ENCODE assay signal across 8 cellular contexts in the genomic region with DNA sequence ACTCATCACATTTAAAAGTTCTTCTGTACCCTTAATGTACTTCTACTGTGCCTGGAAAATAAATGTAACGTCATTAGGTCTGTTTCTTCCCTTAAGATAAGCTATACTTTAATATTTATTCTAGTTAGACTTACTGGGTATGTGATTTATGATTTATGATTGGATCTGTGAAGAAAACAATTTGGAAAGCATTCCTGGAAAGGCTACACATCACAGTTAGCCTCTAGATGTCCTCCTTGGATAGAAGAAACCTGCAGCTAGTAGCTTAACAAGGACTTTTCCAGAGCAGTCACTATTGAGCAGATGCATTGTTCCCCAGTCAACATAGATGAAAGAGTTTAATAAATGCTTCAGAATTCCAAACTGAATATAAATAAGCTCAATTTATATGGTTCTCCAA. TPM values are rescaled to one million over a fixed set of nuclear protein-coding genes. Genes with fewer than 3 reads are reported as not detected.
A peak's percentile ranks its signal among the peaks of the same experiment; 100 is the strongest.
DNase-seq lines count a peak whose midpoint lies in the region; ATAC-seq and TF ChIP-seq lines count a peak whose summit lies in the region.

No MANE protein-coding gene starts in this region.

- H3K4me3 ChIP-seq in brain microvascular endothelial cell (ENCODE audit: low read depth, low read length) (no peak overlapping the region), lung (no peak overlapping the region), spleen (no peak overlapping the region)

- TF ChIP-seq POLR2A in spleen (IDR thresholded peaks at IDR 0.05), result no peak

- intact Hi-C loops in spleen (cut with DNase I; ENCODE audit: low total_unique reads), result no loop called here

- H3K27ac ChIP-seq in brain microvascular endothelial cell, result no peak overlapping the region
- no peak overlapping the region for H3K27ac ChIP-seq in lung (ENCODE audit: low read depth in 1 of 2, low read length in 1 of 2)
- no peak overlapping the region for H3K27ac ChIP-seq in spleen

- TF ChIP-seq CTCF in LNCAP (IDR thresholded peaks at IDR 0.05) (peak; percentile 83), brain microvascular endothelial cell (IDR thresholded peaks at IDR 0.05; ENCODE audit: low read depth, low read length, missing control alignments) (peak; percentile 56), lung (IDR thresholded peaks at IDR 0.05; ENCODE audit: control extremely low read depth, extremely low read depth) (peak; percentile 28), spleen (IDR thresholded peaks at IDR 0.05 in 8 of 11, conservative IDR thresholded peaks at IDR 0.05 in 3 of 11) (peak in 4 of 11 experiments; percentile 19 to 48 (median 26))

- H3K36me3 ChIP-seq in brain microvascular endothelial cell (replicated peaks) (no peaks in the 10 kb centered on the region), lung (ENCODE audit: control insufficient read depth in 2 of 2, insufficient read depth in 2 of 2, low read length in 2 of 2) (no peaks in the 10 kb centered on the region), spleen (no peaks in the 10 kb centered on the region)

- DNase-seq in D341Med (ENCODE audit: low spot score), result peak; percentile 53
- DNase-seq in brain microvascular endothelial cell, result peak; percentile 38
- no peak for DNase-seq in lung (ENCODE audit: low spot score)
- no peak for DNase-seq in activated CD4-positive, alpha-beta T cell treated with anti-CD3 and anti-CD28 coated beads, Interleukin-2, amount 50 U/mL, for 4 hours
- DNase-seq in activated naive CD4-positive, alpha-beta T cell (lab: John Stamatoyannopoulos, UW), result no peak
- no peak for DNase-seq in spleen

- in situ Hi-C loops in brain microvascular endothelial cell (cut with HindIII; ENCODE audit: low pct_ligation_motif_present, low sequenced_read_pairs), result no loop called here

- ATAC-seq in lung (ENCODE audit: insufficient read depth, low FRiP score), result no peak
- no peak for ATAC-seq in GM21367 (IDR thresholded peaks at IDR 0.05; ENCODE audit: unreplicated experiment)

- H3K4me1 ChIP-seq in lung (ENCODE audit: control insufficient read depth in 2 of 2, insufficient read depth in 2 of 2, low read length in 2 of 2), result no peaks in the 10 kb centered on the region
- H3K4me1 ChIP-seq in spleen, result peaks cover 0 to 2% (median 0%) of the 10 kb centered on the region in 6 donors

- H3K27me3 ChIP-seq in brain microvascular endothelial cell (replicated peaks) (no peaks in the 10 kb centered on the region), lung (ENCODE audit: control insufficient read depth, insufficient read depth) (no peaks in the 10 kb centered on the region), spleen (replicated peaks in 1 of 7) (no peaks in the 10 kb centered on the region)

- WGBS in lung, 2 donors, result 0 to 78% methylated on average over 1 of the region's 1 CpG
- 0 to 89% (median 59%) methylated on average over 1 of the region's 1 CpG for WGBS in spleen, 5 donors

- H3K9me3 ChIP-seq in lung (ENCODE audit: control insufficient read depth in 2 of 2, insufficient read depth in 1 of 2, low read length in 1 of 2) (no peaks in the 10 kb centered on the region), spleen (no peaks in the 10 kb centered on the region)

RNA-seq across cellular contexts. Expression of a gene that starts 22.2 kb away (rescaled TPM):
- total RNA-seq in lung, result 10 to 100 TPM; 22.6 to 27.8 TPM
- 10 to 100 TPM in 1 of 2 donors, 1 to 10 TPM in 1; 3.3 to 10.1 TPM for polyA plus RNA-seq in lung
- 10 to 100 TPM; 12.8 to 21.7 (median 17.7) TPM for total RNA-seq in spleen
- polyA plus RNA-seq in spleen, result 1 to 10 TPM; 1.3 to 2.6 (median 1.5) TPM

RNA-seq across cellular contexts. Expression of a gene that starts 41.9 kb away (rescaled TPM):
- 10 to 100 TPM; 41.6 to 76.0 TPM for total RNA-seq in lung
- 10 to 100 TPM; 10.5 to 26.0 TPM for polyA plus RNA-seq in lung
- 10 to 100 TPM; 24.7 to 47.6 (median 33.7) TPM for total RNA-seq in spleen
- 10 to 100 TPM in 1 of 3 donors, 1 to 10 TPM in 2; 5.5 to 10.3 (median 5.6) TPM for polyA plus RNA-seq in spleen

Comparison
In these comparisons a context has a peak if more than half of its experiments do, and no peak if none do; other contexts are left out.
1. DNase-seq: peak in D341Med (single experiment) and brain microvascular endothelial cell (single experiment); none in lung (single experiment), activated CD4-positive, alpha-beta T cell treated with anti-CD3 and anti-CD28 coated beads, Interleukin-2, amount 50 U/mL, for 4 hours (0 of 2), activated naive CD4-positive, alpha-beta T cell (0 of 4) and spleen (single experiment).